Comparison of ENCODE assay signal across 19 cellular contexts in genomic region chr6:36333889-36334288, GRCh38. TPM values are rescaled to one million over a fixed set of nuclear protein-coding genes. Genes with fewer than 3 reads are reported as not detected.
DNase-seq lines count a peak whose midpoint lies in the region; ATAC-seq and TF ChIP-seq lines count a peak whose summit lies in the region.
"Had no signal": no experiment of that assay in that cellular context is flagged by ENCODE, and none has a peak within 500 bp of the region (broad histone marks: within the 10 kb centered on the region; RNA-seq: fewer than 3 reads in every experiment).

No MANE protein-coding gene starts in this region.

- no peaks in the 10 kb centered on the region for H3K36me3 Mint-ChIP-seq in natural killer cell treated with Interleukin-12 subunit alpha and Interleukin-12 subunit beta and Interleukin-15 and Interleukin-18, amount 100 ng/mL, for 72 hours
- H3K36me3 Mint-ChIP-seq in natural killer cell (no peaks in the 10 kb centered on the region), T-cell (no peaks in the 10 kb centered on the region)
- H3K36me3 Mint-ChIP-seq: IgD-negative memory B cell, memory B cell had no signal

- H3K36me3 ChIP-seq in heart left ventricle = no peaks in the 10 kb centered on the region
- H3K36me3 ChIP-seq: brain microvascular endothelial cell, pancreas, upper lobe of left lung had no signal

- no peak overlapping the region for H3K27ac Mint-ChIP-seq in natural killer cell treated with Interleukin-12 subunit alpha and Interleukin-12 subunit beta and Interleukin-15 and Interleukin-18, amount 100 ng/mL, for 72 hours
- H3K27ac Mint-ChIP-seq in natural killer cell = no peak overlapping the region
- H3K27ac Mint-ChIP-seq in T-cell = no peak overlapping the region
- H3K27ac Mint-ChIP-seq: effector memory CD8-positive, alpha-beta T cell; IgD-negative memory B cell; memory B cell had no signal

- H3K4me3 Mint-ChIP-seq in natural killer cell treated with Interleukin-12 subunit alpha and Interleukin-12 subunit beta and Interleukin-15 and Interleukin-18, amount 100 ng/mL, for 72 hours = no peak overlapping the region
- H3K4me3 Mint-ChIP-seq in natural killer cell = no peak overlapping the region
- no peak overlapping the region for H3K4me3 Mint-ChIP-seq in T-cell
- H3K4me3 Mint-ChIP-seq: effector memory CD8-positive, alpha-beta T cell; IgD-negative memory B cell; memory B cell had no signal

- H3K9me3 Mint-ChIP-seq in natural killer cell treated with Interleukin-12 subunit alpha and Interleukin-12 subunit beta and Interleukin-15 and Interleukin-18, amount 100 ng/mL, for 72 hours = no peaks in the 10 kb centered on the region
- no peaks in the 10 kb centered on the region for H3K9me3 Mint-ChIP-seq in natural killer cell
- no peaks in the 10 kb centered on the region for H3K9me3 Mint-ChIP-seq in T-cell
- H3K9me3 Mint-ChIP-seq: effector memory CD8-positive, alpha-beta T cell; memory B cell had no signal

- WGBS in heart left ventricle, 4 donors = 36 to 56% (median 52%) methylated on average over 14 of the region's 14 CpGs

- no peak for TF ChIP-seq POLR2A in heart left ventricle (IDR thresholded peaks at IDR 0.05)

- H3K4me3 ChIP-seq in heart left ventricle = peak overlapping the region in 2 of 12 donors; percentile 20 to 34
- H3K4me3 ChIP-seq: upper lobe of left lung had no signal

- H3K27me3 ChIP-seq in heart left ventricle = peaks cover 0 to 46% (median 9%) of the 10 kb centered on the region in 9 donors
- H3K27me3 ChIP-seq: pancreas had no signal

- POLR2A ChIA-PET in T-cell (lab: Charles Lee) = no interaction called here

- peak; percentile 28 for DNase-seq in natural killer cell treated with Interleukin-12 subunit alpha and Interleukin-12 subunit beta and Interleukin-15 and Interleukin-18, amount 100 ng/mL, for 72 hours (ENCODE audit: low spot score)
- DNase-seq in natural killer cell (no peak), heart left ventricle (no peak), posterior cingulate gyrus (peak in 8 of 10 donors; percentile 40 to 93 (median 60)), T-cell (no peak), dedifferentiated amniotic fluid mesenchymal stem cell (ENCODE audit: extremely low spot score) (no peak), NCI-H1930 (lab: John Stamatoyannopoulos, UW) (no peak), NCI-H128 (lab: John Stamatoyannopoulos, UW; ENCODE audit: unreplicated experiment) (no peak)
- DNase-seq: activated gamma-delta T cell treated with Interleukin-2 at 50 U/mL for 16 hours; brain microvascular endothelial cell; effector memory CD8-positive, alpha-beta T cell; NCI-H1092; NCI-H345; pancreas; upper lobe of left lung had no signal

- CTCF ChIA-PET in T-cell (lab: Charles Lee) = interaction anchor here in 1 of 2 donors (0.6 kb wide), 1 partner anchor 360 kb away, joined by 3 read pairs; no protein-coding TSS in a partner anchor

- peaks cover 37 to 40% of the 10 kb centered on the region in 2 donors for H3K27me3 Mint-ChIP-seq in natural killer cell treated with Interleukin-12 subunit alpha and Interleukin-12 subunit beta and Interleukin-15 and Interleukin-18, amount 100 ng/mL, for 72 hours
- H3K27me3 Mint-ChIP-seq in natural killer cell (ENCODE audit: low read depth in 2 of 2) (peaks cover 42 to 43% of the 10 kb centered on the region in 2 donors), T-cell (peaks cover 25 to 36% of the 10 kb centered on the region in 2 donors)

- peaks cover 6% of the 10 kb centered on the region in 2 donors for H3K4me1 Mint-ChIP-seq in natural killer cell treated with Interleukin-12 subunit alpha and Interleukin-12 subunit beta and Interleukin-15 and Interleukin-18, amount 100 ng/mL, for 72 hours (ENCODE audit: low read depth in 2 of 2)
- H3K4me1 Mint-ChIP-seq in natural killer cell (peaks cover 0 to 5% of the 10 kb centered on the region in 2 donors), T-cell (peaks cover 8 to 20% (median 12%) of the 10 kb centered on the region in 3 donors)

- no peak for ATAC-seq in natural killer cell treated with Interleukin-12 subunit alpha and Interleukin-12 subunit beta and Interleukin-15 and Interleukin-18, amount 100 ng/mL, for 72 hours
- ATAC-seq in natural killer cell (no peak), heart left ventricle (peak in 3 of 4 donors; percentile 19 to 39 (median 21)), T-cell (replicated peaks in 1 of 4) (no peak)
- ATAC-seq: effector memory CD8-positive, alpha-beta T cell had no signal

- TF ChIP-seq CTCF in natural killer cell (IDR thresholded peaks at IDR 0.05) (no peak), heart left ventricle (IDR thresholded peaks at IDR 0.05) (no peak)

- intact Hi-C loops in natural killer cell (cut with micrococcal nuclease) = no loop called here
- intact Hi-C loops in heart left ventricle (cut with DNase I) = no loop called here
- intact Hi-C loops in posterior cingulate gyrus (cut with DNase I) = no loop called here

- no peaks in the 10 kb centered on the region for H3K9me3 ChIP-seq in heart left ventricle
- H3K9me3 ChIP-seq: pancreas, upper lobe of left lung had no signal

- no peak overlapping the region for H3K27ac ChIP-seq in heart left ventricle
- H3K27ac ChIP-seq: brain microvascular endothelial cell, upper lobe of left lung had no signal

- H3K4me1 ChIP-seq in heart left ventricle = peaks cover 0 to 18% (median 11%) of the 10 kb centered on the region in 12 donors
- H3K4me1 ChIP-seq: upper lobe of left lung had no signal

RNA-seq across cellular contexts. Expression of gene BNIP5, which starts 2.8 kb away (rescaled TPM):
- total RNA-seq in natural killer cell treated with Interleukin-12 subunit alpha and Interleukin-12 subunit beta and Interleukin-15 and Interleukin-18, amount 100 ng/mL, for 72 hours = not detected
- total RNA-seq in natural killer cell (not detected), heart left ventricle (not detected), T-cell (under 1 TPM in 1 of 5 donors, not detected in 4; 0.09 TPM)
- polyA plus RNA-seq in heart left ventricle = not detected
- total RNA-seq: A673; activated CD8-positive, alpha-beta memory T cell treated with anti-CD3 and anti-CD28 coated beads for 36 hours had no signal
- polyA plus RNA-seq: IgD-negative memory B cell had no signal

RNA-seq across cellular contexts. Expression of gene ETV7, which starts 53.6 kb away (rescaled TPM):
- 10 to 100 TPM in 1 of 2 donors, 1 to 10 TPM in 1; 6.9 to 19.8 TPM for total RNA-seq in natural killer cell treated with Interleukin-12 subunit alpha and Interleukin-12 subunit beta and Interleukin-15 and Interleukin-18, amount 100 ng/mL, for 72 hours
- total RNA-seq in natural killer cell = 1 to 10 TPM in 2 of 3 donors, under 1 TPM in 1; 0.96 to 2.8 (median 1.7) TPM
- total RNA-seq in heart left ventricle = 1 to 10 TPM in 2 of 9 donors, under 1 TPM in 2, not detected in 5; 0.17 to 5.1 (median 1.2) TPM
- polyA plus RNA-seq in heart left ventricle = under 1 TPM; 0.06 to 0.30 TPM
- 1 to 10 TPM in 3 of 5 donors, under 1 TPM in 2; 0.44 to 3.3 (median 1.1) TPM for total RNA-seq in T-cell

Comparison
In these comparisons a context has a peak if more than half of its experiments do, and no peak if none do; other contexts are left out.
1. DNase-seq: peak in natural killer cell treated with Interleukin-12 subunit alpha and Interleukin-12 subunit beta and Interleukin-15 and Interleukin-18, amount 100 ng/mL, for 72 hours (single experiment) and posterior cingulate gyrus (8 of 10); none in natural killer cell (single experiment), heart left ventricle (0 of 5), T-cell (0 of 34), dedifferentiated amniotic fluid mesenchymal stem cell (single experiment), NCI-H1930 (0 of 2) and NCI-H128 (single experiment).
2. ATAC-seq: peak in heart left ventricle (3 of 4); none in natural killer cell treated with Interleukin-12 subunit alpha and Interleukin-12 subunit beta and Interleukin-15 and Interleukin-18, amount 100 ng/mL, for 72 hours (0 of 2), natural killer cell (0 of 3) and T-cell (0 of 4).